Comparison of ENCODE assay signal across 9 cellular contexts in genomic region chr16:66269631-66270332, GRCh38.
DNase-seq lines count a peak whose midpoint lies in the region; ATAC-seq and TF ChIP-seq lines count a peak whose summit lies in the region.
"Had no signal": no experiment of that assay in that cellular context is flagged by ENCODE, and none has a peak within 500 bp of the region (broad histone marks: within the 10 kb centered on the region; RNA-seq: fewer than 3 reads in every experiment).

No MANE protein-coding gene starts in this region.

- H3K9ac ChIP-seq in endodermal cell (ENCODE audit: extremely low read depth, low read length, poor library complexity, severe bottlenecking), result no peak overlapping the region

- H3K27ac Mint-ChIP-seq in endodermal cell (no peak overlapping the region), nephron progenitor cell (peak overlapping the region; percentile 49)
- no peak overlapping the region for H3K27ac Mint-ChIP-seq in stimulated activated memory B cell treated with anti-CD40 and anti-IgM and Interleukin-4, amounts not matched to agents 10 μg/mL and 1 μg/mL and 100 μg/mL, for 72 hours
- H3K27ac Mint-ChIP-seq: activated naive CD4-positive, alpha-beta T cell treated with anti-CD3 and anti-CD28 coated beads, Interleukin-2, amount 50 U/mL, for 72 hours had no signal

- H3K27me3 Mint-ChIP-seq in endodermal cell (ENCODE audit: insufficient read depth), result peaks cover 34% of the 10 kb centered on the region
- peaks cover 12% of the 10 kb centered on the region for H3K27me3 Mint-ChIP-seq in nephron progenitor cell (ENCODE audit: low read depth, poor library complexity)
- peaks cover 81% of the 10 kb centered on the region for H3K27me3 Mint-ChIP-seq in stimulated activated memory B cell treated with anti-CD40 and anti-IgM and Interleukin-4, amounts not matched to agents 10 μg/mL and 1 μg/mL and 100 μg/mL, for 72 hours

- H3K9me3 Mint-ChIP-seq in endodermal cell (no peaks in the 10 kb centered on the region), nephron progenitor cell (peaks cover 4% of the 10 kb centered on the region)
- H3K9me3 Mint-ChIP-seq in stimulated activated memory B cell treated with anti-CD40 and anti-IgM and Interleukin-4, amounts not matched to agents 10 μg/mL and 1 μg/mL and 100 μg/mL, for 72 hours, result no peaks in the 10 kb centered on the region
- H3K9me3 Mint-ChIP-seq: activated naive CD4-positive, alpha-beta T cell treated with anti-CD3 and anti-CD28 coated beads, Interleukin-2, amount 50 U/mL, for 72 hours had no signal

- WGBS in endodermal cell (ENCODE audit: insufficient coverage in 1 of 2, insufficient read length in 1 of 2), 2 experiments, result 68 to 71% methylated on average over 6 to 14 of the region's 14 CpGs

- H3K36me3 ChIP-seq in endodermal cell (ENCODE audit: control insufficient read depth, insufficient read depth, low read length), result no peaks in the 10 kb centered on the region

- H3K36me3 Mint-ChIP-seq in endodermal cell (ENCODE audit: low read depth), result no peaks in the 10 kb centered on the region
- H3K36me3 Mint-ChIP-seq in nephron progenitor cell (ENCODE audit: low read depth), result no peaks in the 10 kb centered on the region
- no peaks in the 10 kb centered on the region for H3K36me3 Mint-ChIP-seq in stimulated activated memory B cell treated with anti-CD40 and anti-IgM and Interleukin-4, amounts not matched to agents 10 μg/mL and 1 μg/mL and 100 μg/mL, for 72 hours
- H3K36me3 Mint-ChIP-seq: activated naive CD4-positive, alpha-beta T cell treated with anti-CD3 and anti-CD28 coated beads, Interleukin-2, amount 50 U/mL, for 72 hours had no signal

- ATAC-seq in Right ventricle myocardium inferior, result peak; percentile 35
- ATAC-seq in stimulated activated memory B cell treated with anti-CD40 and anti-IgM and Interleukin-4, amounts not matched to agents 10 μg/mL and 1 μg/mL and 100 μg/mL, for 72 hours, result no peak

- no peak for TF ChIP-seq CTCF in endodermal cell (conservative IDR thresholded peaks at IDR 0.05)
- TF ChIP-seq CTCF in nephron progenitor cell (IDR thresholded peaks at IDR 0.05), result no peak

- intact Hi-C loops in Right ventricle myocardium inferior (cut with DNase I) (loop anchor here (5.0 kb wide), 2 partner anchors 562 to 1147 kb away; partner anchors contain the start of gene CDH11), cardiac septum (cut with DNase I) (loop anchor here (5.0 to 10.0 kb wide), 3 partner anchors 75 to 1147 kb away; partner anchors contain the start of gene CDH11)

- H3K4me3 Mint-ChIP-seq in endodermal cell, result no peak overlapping the region
- peak overlapping the region; percentile 8 for H3K4me3 Mint-ChIP-seq in nephron progenitor cell
- H3K4me3 Mint-ChIP-seq in stimulated activated memory B cell treated with anti-CD40 and anti-IgM and Interleukin-4, amounts not matched to agents 10 μg/mL and 1 μg/mL and 100 μg/mL, for 72 hours, result no peak overlapping the region

- H3K9me3 ChIP-seq in endodermal cell (ENCODE audit: control insufficient read depth, low read length), result no peaks in the 10 kb centered on the region

- no peak overlapping the region for H3K27ac ChIP-seq in endodermal cell (ENCODE audit: low read depth, low read length)
- H3K27ac ChIP-seq in substantia nigra (ENCODE audit: low read depth, low read length, poor library complexity, severe bottlenecking), result no peak overlapping the region

- H3K4me1 Mint-ChIP-seq in endodermal cell (peaks cover 13% of the 10 kb centered on the region), nephron progenitor cell (peaks cover 60% of the 10 kb centered on the region)
- peaks cover 5% of the 10 kb centered on the region for H3K4me1 Mint-ChIP-seq in stimulated activated memory B cell treated with anti-CD40 and anti-IgM and Interleukin-4, amounts not matched to agents 10 μg/mL and 1 μg/mL and 100 μg/mL, for 72 hours

- no peaks in the 10 kb centered on the region for H3K4me1 ChIP-seq in endodermal cell (ENCODE audit: control insufficient read depth, insufficient read depth, low read length)

- DNase-seq in Right ventricle myocardium inferior (ENCODE audit: missing footprints) (no peak), cardiac septum (ENCODE audit: low spot score) (no peak), endodermal cell (peak; percentile 47), nephron progenitor cell (no peak), COLO829 (ENCODE audit: low spot score) (no peak), NCI-H1048 (lab: John Stamatoyannopoulos, UW) (no peak), substantia nigra (lab: John Stamatoyannopoulos, UW) (no peak)

- no peak overlapping the region for H3K4me3 ChIP-seq in endodermal cell (ENCODE audit: low read length)

- H3K27me3 ChIP-seq in endodermal cell (ENCODE audit: control insufficient read depth, insufficient read depth, low read length, poor library complexity, severe bottlenecking), result peaks cover 18% of the 10 kb centered on the region
